17 cellular contexts compared by ENCODE assay signal in the genomic region with DNA sequence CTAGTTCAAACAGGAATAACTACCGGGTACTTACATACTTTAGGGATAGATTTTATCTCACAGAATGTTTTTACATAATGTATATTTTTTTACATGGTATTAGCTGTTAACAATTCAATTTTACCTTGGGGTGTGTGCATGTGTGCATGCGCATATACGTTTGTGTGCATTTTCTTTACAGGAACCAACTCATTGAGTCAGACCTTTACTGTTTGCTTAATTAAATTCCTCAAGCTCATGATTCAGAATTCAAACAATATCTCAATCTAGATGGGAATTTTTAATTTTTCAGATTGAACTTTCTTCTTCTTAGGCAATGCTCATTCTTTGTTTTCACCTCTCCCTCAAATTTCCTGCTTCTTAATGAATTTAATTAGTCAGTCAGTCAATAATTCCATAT. TPM values are rescaled to one million over a fixed set of nuclear protein-coding genes. Genes with fewer than 3 reads are reported as not detected.
DNase-seq lines count a peak whose midpoint lies in the region; ATAC-seq, FAIRE-seq and TF ChIP-seq lines count a peak whose summit lies in the region.
"Had no signal": no experiment of that assay in that cellular context is flagged by ENCODE, and none has a peak within 500 bp of the region (broad histone marks: within the 10 kb centered on the region; RNA-seq: fewer than 3 reads in every experiment).

No MANE protein-coding gene starts in this region.

- peaks cover 5% of the 10 kb centered on the region; the same call in 1 of the 2 replicates for H3K9me2 ChIP-seq in PC-9 (ENCODE audit: insufficient read depth)

- BruUV-seq in PC-9 (replicated peaks; lab: Mats Ljungman, UMichigan) = no TSS peak

- ATAC-seq in foreskin keratinocyte = no peak

- CTCF ChIA-PET in PC-9 (lab: Charles Lee) = interaction anchor here (0.5 kb wide), 1 partner anchor 9 kb away, joined by 3 read pairs; no protein-coding TSS in a partner anchor

- intact Hi-C loops in PC-9 (cut with micrococcal nuclease; ENCODE audit: unreplicated experiment) = no loop called here

- H3K4me3 ChIP-seq in PC-9 = no peak overlapping the region
- no peak overlapping the region for H3K4me3 ChIP-seq in bronchial epithelial cell (ENCODE audit: low read depth, low read length)
- no peak overlapping the region for H3K4me3 ChIP-seq in suprapubic skin
- H3K4me3 ChIP-seq: BLaER1 treated with 17β-estradiol and CSF1 and Interleukin-3, amounts not matched to agents 10 nM and 100 nM had no signal

- H4K20me1 ChIP-seq in PC-9 (ENCODE audit: insufficient read depth) = no peaks in the 10 kb centered on the region
- H4K20me1 ChIP-seq: BLaER1 treated with 17β-estradiol and CSF1 and Interleukin-3, amounts not matched to agents 10 nM and 100 nM had no signal

- no peak overlapping the region for H2AFZ ChIP-seq in PC-9

- H3F3A ChIP-seq in PC-9 (ENCODE audit: insufficient read depth, low read depth) = 0 out of 2 replicates have a peak, but pooled peaks cover 7% of the 10 kb centered on the region

- peaks cover 27% of the 10 kb centered on the region for H3K4me1 ChIP-seq in PC-9 (replicated peaks; ENCODE audit: insufficient read depth)
- H3K4me1 ChIP-seq in foreskin keratinocyte = peaks cover 24% of the 10 kb centered on the region
- no peaks in the 10 kb centered on the region for H3K4me1 ChIP-seq in suprapubic skin

- no peaks in the 10 kb centered on the region for H3K27me3 ChIP-seq in PC-9 (ENCODE audit: insufficient read depth, low read depth)
- no peaks in the 10 kb centered on the region for H3K27me3 ChIP-seq in bronchial epithelial cell (ENCODE audit: control insufficient read depth, insufficient read depth, low read length)
- H3K27me3 ChIP-seq in foreskin keratinocyte = no peaks in the 10 kb centered on the region
- peaks cover 7% of the 10 kb centered on the region for H3K27me3 ChIP-seq in suprapubic skin
- H3K27me3 ChIP-seq: BLaER1 treated with 17β-estradiol and CSF1 and Interleukin-3, amounts not matched to agents 10 nM and 100 nM had no signal

- no peak for TF ChIP-seq CTCF in PC-9 (conservative IDR thresholded peaks at IDR 0.05)
- TF ChIP-seq CTCF in bronchial epithelial cell (IDR thresholded peaks at IDR 0.05; ENCODE audit: insufficient read depth, low read length, severe bottlenecking) = no peak
- no peak for TF ChIP-seq CTCF in foreskin keratinocyte (conservative IDR thresholded peaks at IDR 0.05)
- no peak for TF ChIP-seq CTCF in suprapubic skin (IDR thresholded peaks at IDR 0.05)

- POLR2A ChIA-PET in PC-9 (lab: Charles Lee; ENCODE audit: unreplicated experiment) = no interaction called here

- DNase-seq in SIG-M5 treated with dmso at 0.1 percent for 504 hours (lab: John Stamatoyannopoulos, UW; ENCODE audit: unreplicated experiment) = peak; percentile 28
- no peak for DNase-seq in SIG-M5 (lab: John Stamatoyannopoulos, UW)
- peak in 1 of 2 experiments; percentile 76 for DNase-seq in PC-9
- DNase-seq in bronchial epithelial cell (ENCODE audit: low read depth) = peak; percentile 92
- DNase-seq in foreskin keratinocyte = no peak
- no peak for DNase-seq in suprapubic skin (ENCODE audit: low spot score in 2 of 2)
- DNase-seq in NCI-H1694 treated with DMSO at 0.1 percent for 48 hours (lab: John Stamatoyannopoulos, UW) = no peak
- DNase-seq in NCI-H748 treated with DMSO at 0.1 percent for 48 hours (lab: John Stamatoyannopoulos, UW) = no peak
- DNase-seq: 8988T; CD8-positive, alpha-beta memory T cell; COR-L47; DMS 273 treated with DMSO at 0.1 percent for 48 hours; DMS79; GF-D8; H9 had no signal

- H3K27ac ChIP-seq in PC-9 (0 out of 2 replicates have a peak overlapping the region, but pooled peaks have one; percentile 28), foreskin keratinocyte (peak overlapping the region; percentile 10), suprapubic skin (no peak overlapping the region)
- H3K27ac ChIP-seq: BLaER1 treated with 17β-estradiol and CSF1 and Interleukin-3, amounts not matched to agents 10 nM and 100 nM had no signal

- peak overlapping the region; percentile 30; the same call in 1 of the 2 replicates for H3K4me2 ChIP-seq in PC-9
- H3K4me2 ChIP-seq: BLaER1 treated with 17β-estradiol and CSF1 and Interleukin-3, amounts not matched to agents 10 nM and 100 nM had no signal

- TF ChIP-seq POLR2A in suprapubic skin (IDR thresholded peaks at IDR 0.05) = no peak

- FAIRE-seq in bronchial epithelial cell (lab: Jason Lieb, UNC) = no peak
- FAIRE-seq: H1 had no signal

- no peaks in the 10 kb centered on the region for H3K79me2 ChIP-seq in PC-9 (ENCODE audit: low read depth)

- WGBS in suprapubic skin = 74% methylated on average over 3 of the region's 3 CpGs

- no peak for TF ChIP-seq EP300 in suprapubic skin (IDR thresholded peaks at IDR 0.05)

- H3K9me3 ChIP-seq in PC-9 (ENCODE audit: insufficient read depth, low read depth) (peaks cover 3% of the 10 kb centered on the region; the same call in 1 of the 2 replicates), suprapubic skin (no peaks in the 10 kb centered on the region)
- H3K9me3 ChIP-seq: BLaER1 treated with 17β-estradiol and CSF1 and Interleukin-3, amounts not matched to agents 10 nM and 100 nM had no signal

- H3K36me3 ChIP-seq in PC-9 (ENCODE audit: low read depth) (no peaks in the 10 kb centered on the region), bronchial epithelial cell (ENCODE audit: control insufficient read depth, insufficient read depth, low read length) (no peaks in the 10 kb centered on the region), suprapubic skin (no peaks in the 10 kb centered on the region)
- H3K36me3 ChIP-seq: BLaER1 treated with 17β-estradiol and CSF1 and Interleukin-3, amounts not matched to agents 10 nM and 100 nM had no signal

RNA-seq across cellular contexts. Expression of gene WASL, which starts 24.7 kb away (rescaled TPM):
- total RNA-seq in PC-9 (2021) (31.4 and 40.3 TPM in 2 replicates), bronchial epithelial cell (15.0 and 24.3 TPM in 2 replicates), foreskin keratinocyte (34.4 and 35.7 TPM in 2 replicates), suprapubic skin (10 to 100 TPM; 29.3 to 40.0 (median 29.7) TPM)
- 10.7 and 12.1 TPM in 2 replicates for polyA plus RNA-seq in foreskin keratinocyte

Comparison
In these comparisons a context has a peak if more than half of its experiments do, and no peak if none do; other contexts are left out.
1. DNase-seq: peak in SIG-M5 treated with dmso at 0.1 percent for 504 hours (single experiment) and bronchial epithelial cell (single experiment); none in SIG-M5 (single experiment), foreskin keratinocyte (0 of 2), suprapubic skin (0 of 2), NCI-H1694 treated with DMSO at 0.1 percent for 48 hours (single experiment) and NCI-H748 treated with DMSO at 0.1 percent for 48 hours (single experiment).